ENCODE assay signal across 8 cellular contexts in genomic region chr17:4554441-4554996, GRCh38. TPM values are rescaled to one million over a fixed set of nuclear protein-coding genes. Genes with fewer than 3 reads are reported as not detected.
DNase-seq lines count a peak whose midpoint lies in the region; ATAC-seq lines count a peak whose summit lies in the region.

No MANE protein-coding gene starts in this region.

- H3K27ac Mint-ChIP-seq in T-cell: peak overlapping the region; percentile 27 to 98

- CTCF ChIA-PET in T-cell (lab: Charles Lee): no interaction called here

- peaks cover 20% of the 10 kb centered on the region for H3K36me3 Mint-ChIP-seq in T-cell

- POLR2A ChIA-PET in T-cell (lab: Charles Lee): interaction anchor here in 1 of 2 donors (0.7 kb wide), 1 partner anchor 584 kb away, joined by 3 read pairs; no protein-coding TSS in a partner anchor

- H3K9me3 Mint-ChIP-seq in T-cell: no peaks in the 10 kb centered on the region

- H3K4me1 Mint-ChIP-seq in T-cell: peaks cover 23 to 29% (median 26%) of the 10 kb centered on the region in 3 donors

- H3K4me3 Mint-ChIP-seq in T-cell: peak overlapping the region; percentile 87 to 94 (median 94)

- H3K27ac ChIP-seq in skin epidermis: peak overlapping the region in 20 of 21 experiments; percentile 52 to 96 (median 84)

- intact Hi-C loops in left cardiac atrium (cut with DNase I): loop anchor here in 1 of 2 donors (10.0 kb wide), 1 partner anchor 130 kb away; no protein-coding TSS in a partner anchor

- DNase-seq in T-cell (peak in 1 of 34 experiments; percentile 6), left cardiac atrium (peak; percentile 31), SK-N-DZ (ENCODE audit: low spot score) (no peak), NCI-H2171 treated with DMSO at 0.1 percent for 48 hours (lab: John Stamatoyannopoulos, UW) (no peak), AML-193 (lab: John Stamatoyannopoulos, UW) (no peak), NCI-H1694 treated with DMSO at 0.1 percent for 48 hours (lab: John Stamatoyannopoulos, UW) (no peak)

- no peaks in the 10 kb centered on the region for H3K27me3 Mint-ChIP-seq in T-cell

- peak overlapping the region; percentile 55 to 94 (median 82) for H3K4me3 ChIP-seq in skin epidermis

- peak; percentile 5 for ATAC-seq in GM21737 (IDR thresholded peaks at IDR 0.05; ENCODE audit: unreplicated experiment)
- ATAC-seq in T-cell (replicated peaks in 1 of 4): no peak
- peak in 1 of 2 donors; percentile 9 for ATAC-seq in left cardiac atrium

RNA-seq across cellular contexts. Expression of gene MYBBP1A, which starts 0.7 kb away (rescaled TPM):
- total RNA-seq in T-cell (100 to 1,000 TPM in 1 of 5 donors, 10 to 100 TPM in 4; 57.0 to 102 (median 94.2) TPM), left cardiac atrium (10 to 100 TPM; 17.6 to 34.9 TPM)
- polyA plus RNA-seq in SK-N-DZ (2014; cell fraction: cytosol; rRNA removed): 64.2 and 66.4 TPM in 2 replicates
- 201 and 229 TPM in 2 replicates for polyA plus RNA-seq in SK-N-DZ (2014; cell fraction: nucleus; rRNA removed)

RNA-seq across cellular contexts. Expression of gene GGT6, which starts 5.9 kb away (rescaled TPM):
- not detected for total RNA-seq in T-cell
- total RNA-seq in left cardiac atrium: not detected
- polyA plus RNA-seq in SK-N-DZ (2014; cell fraction: cytosol; rRNA removed): not detected in 2 replicates
- polyA plus RNA-seq in SK-N-DZ (2014; cell fraction: nucleus; rRNA removed): not detected in 2 replicates

RNA-seq across cellular contexts. Expression of gene SMTNL2, which starts 29.8 kb away (rescaled TPM):
- total RNA-seq in T-cell: not detected
- total RNA-seq in left cardiac atrium: 10 to 100 TPM; 13.2 to 13.3 TPM
- 0.23 and 0.28 TPM in 2 replicates for polyA plus RNA-seq in SK-N-DZ (2014; cell fraction: cytosol; rRNA removed)
- 0.13 and 0.15 TPM in 2 replicates for polyA plus RNA-seq in SK-N-DZ (2014; cell fraction: nucleus; rRNA removed)

RNA-seq across cellular contexts. Expression of gene SPNS2, which starts 55.8 kb away (rescaled TPM):
- total RNA-seq in T-cell (under 1 TPM; 0.30 to 0.75 (median 0.53) TPM), left cardiac atrium (10 to 100 TPM; 14.2 to 23.4 TPM)
- 0.70 and 2.4 TPM in 2 replicates for polyA plus RNA-seq in SK-N-DZ (2014; cell fraction: cytosol; rRNA removed)
- polyA plus RNA-seq in SK-N-DZ (2014; cell fraction: nucleus; rRNA removed): 4.3 and 4.4 TPM in 2 replicates

Comparison
In these comparisons a context has a peak if more than half of its experiments do, and no peak if none do; other contexts are left out.
1. RNA of gene SMTNL2, which starts 29.8 kb away (total RNA-seq): 13.2 to 13.3 TPM in left cardiac atrium; not detected in T-cell; every median in the first group is over 10 times any median in the second.